Comparison of ENCODE assay signal across 22 cellular contexts in the genomic region with DNA sequence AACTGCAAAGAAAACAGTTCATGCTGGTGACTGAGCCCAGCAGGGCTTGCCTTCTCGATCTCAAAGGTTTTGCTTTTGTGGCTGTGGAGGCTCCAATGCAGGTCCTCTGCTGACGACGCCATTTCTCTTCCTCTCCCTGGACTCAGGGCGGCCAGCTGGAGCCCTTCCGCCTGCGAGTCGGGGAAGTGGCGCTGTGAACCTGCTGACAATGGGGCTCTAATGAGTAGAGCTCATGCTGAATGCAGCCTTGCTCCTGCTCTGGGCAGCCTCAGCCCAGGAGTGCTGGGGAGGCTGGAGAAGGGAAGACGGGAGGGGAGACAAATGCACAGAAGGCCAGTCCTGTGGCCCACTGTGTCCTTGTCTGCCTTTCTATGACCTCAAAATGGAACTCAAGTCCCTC. TPM values are rescaled to one million over a fixed set of nuclear protein-coding genes. Genes with fewer than 3 reads are reported as not detected.
DNase-seq lines count a peak whose midpoint lies in the region; ATAC-seq, FAIRE-seq and TF ChIP-seq lines count a peak whose summit lies in the region.
"Had no signal": no experiment of that assay in that cellular context is flagged by ENCODE, and none has a peak within 500 bp of the region (broad histone marks: within the 10 kb centered on the region; RNA-seq: fewer than 3 reads in every experiment).

No MANE protein-coding gene starts in this region.

- H3K79me2 ChIP-seq in neural progenitor cell (ENCODE audit: low read depth), result no peaks in the 10 kb centered on the region

- H3K4me1 Mint-ChIP-seq in brain (peaks cover 81% of the 10 kb centered on the region), neural progenitor cell (peaks cover 36% of the 10 kb centered on the region)
- H3K4me1 Mint-ChIP-seq: CD8-positive, alpha-beta memory T cell had no signal

- H3K4me2 ChIP-seq in BLaER1 (no peak overlapping the region), neural progenitor cell (no peak overlapping the region)
- H3K4me2 ChIP-seq: A549 had no signal

- H3K9ac ChIP-seq in BLaER1 (0 out of 2 replicates have a peak overlapping the region, but pooled peaks have one; percentile 2), kidney (ENCODE audit: low read length in 2 of 2) (no peak overlapping the region), neural progenitor cell (no peak overlapping the region)

- DNase-seq in kidney (peak; percentile 29), neural progenitor cell (ENCODE audit: low spot score) (peak; percentile 32), ascending aorta (ENCODE audit: low spot score in 2 of 2) (no peak), NCI-H2196 (lab: John Stamatoyannopoulos, UW; ENCODE audit: unreplicated experiment) (no peak)
- DNase-seq: CD8-positive, alpha-beta memory T cell; DMS53; EL; GOT3; MM.1S; NCI-H1092; NCI-H1436 treated with DMSO at 0.1 percent for 48 hours; NCI-H2029; Peyer's patch; Right ventricle myocardium superior had no signal

- ATAC-seq in GM19467 (IDR thresholded peaks at IDR 0.05; ENCODE audit: unreplicated experiment) (no peak), gastroesophageal sphincter (no peak)
- ATAC-seq: A549, GM12878, HCT116 had no signal

- peak overlapping the region; percentile 57 to 100 (median 85) for H3K27ac Mint-ChIP-seq in brain
- no peak overlapping the region for H3K27ac Mint-ChIP-seq in neural progenitor cell

- no peak overlapping the region for H2AFZ ChIP-seq in neural progenitor cell (replicated peaks)

- H3K4me3 Mint-ChIP-seq in brain (peak overlapping the region in 1 of 5 experiments; percentile 8), neural progenitor cell (no peak overlapping the region)
- H3K4me3 Mint-ChIP-seq: CD8-positive, alpha-beta memory T cell had no signal

- H3K9me3 Mint-ChIP-seq in brain, result no peaks in the 10 kb centered on the region
- H3K9me3 Mint-ChIP-seq in neural progenitor cell, result no peaks in the 10 kb centered on the region
- H3K9me3 Mint-ChIP-seq: CD8-positive, alpha-beta memory T cell had no signal

- H3K4me3 ChIP-seq in BLaER1 (no peak overlapping the region), kidney (ENCODE audit: low read length in 2 of 2) (no peak overlapping the region), neural progenitor cell (no peak overlapping the region), ascending aorta (no peak overlapping the region), gastroesophageal sphincter (no peak overlapping the region)
- H3K4me3 ChIP-seq: A549, GM12878, Peyer's patch had no signal

- peaks cover 31% of the 10 kb centered on the region for H3K36me3 Mint-ChIP-seq in brain
- peaks cover 14% of the 10 kb centered on the region for H3K36me3 Mint-ChIP-seq in neural progenitor cell

- H3K27ac ChIP-seq in BLaER1, result 0 out of 2 replicates have a peak overlapping the region, but pooled peaks have one; percentile 22
- H3K27ac ChIP-seq in kidney (ENCODE audit: low read depth in 2 of 2, low read length in 2 of 2), result no peak overlapping the region
- no peak overlapping the region for H3K27ac ChIP-seq in neural progenitor cell
- no peak overlapping the region for H3K27ac ChIP-seq in ascending aorta
- H3K27ac ChIP-seq in gastroesophageal sphincter, result no peak overlapping the region
- H3K27ac ChIP-seq: Peyer's patch had no signal

- H3K9me3 ChIP-seq in BLaER1 (no peaks in the 10 kb centered on the region), kidney (ENCODE audit: control insufficient read depth in 1 of 2, low read length in 2 of 2) (no peaks in the 10 kb centered on the region), neural progenitor cell (ENCODE audit: low read depth) (no peaks in the 10 kb centered on the region), ascending aorta (no peaks in the 10 kb centered on the region), gastroesophageal sphincter (no peaks in the 10 kb centered on the region)
- H3K9me3 ChIP-seq: A549, Peyer's patch had no signal

- H3K4me1 ChIP-seq in BLaER1, result peaks cover 56% of the 10 kb centered on the region
- H3K4me1 ChIP-seq in kidney (ENCODE audit: control insufficient read depth in 1 of 2, insufficient read depth in 1 of 2, low read depth in 1 of 2, low read length in 2 of 2), result peaks cover 5 to 26% of the 10 kb centered on the region in 2 donors
- no peaks in the 10 kb centered on the region for H3K4me1 ChIP-seq in neural progenitor cell
- H3K4me1 ChIP-seq in ascending aorta, result peaks cover 17 to 40% of the 10 kb centered on the region in 2 donors
- H3K4me1 ChIP-seq in gastroesophageal sphincter, result peaks cover 0 to 20% (median 3%) of the 10 kb centered on the region in 3 donors

- TF ChIP-seq EP300 in gastroesophageal sphincter (IDR thresholded peaks at IDR 0.05), result no peak

- no peak for FAIRE-seq in kidney (lab: Jason Lieb, UNC)
- FAIRE-seq: A549, GM12878, GM18507 had no signal

- H3F3A ChIP-seq in neural progenitor cell (ENCODE audit: low read depth), result no peaks in the 10 kb centered on the region

- H3K27me3 ChIP-seq in BLaER1 (no peaks in the 10 kb centered on the region), neural progenitor cell (no peaks in the 10 kb centered on the region), ascending aorta (no peaks in the 10 kb centered on the region), gastroesophageal sphincter (no peaks in the 10 kb centered on the region)
- H3K27me3 ChIP-seq: Peyer's patch had no signal

- TF ChIP-seq POLR2A in gastroesophageal sphincter (IDR thresholded peaks at IDR 0.05), result no peak

- WGBS in gastroesophageal sphincter (ENCODE audit: low coverage in 1 of 2), 2 donors, result no CpG with 5 or more reads among the region's 9 CpGs

- TF ChIP-seq CTCF in brain (conservative IDR thresholded peaks at IDR 0.05), result no peak
- no peak for TF ChIP-seq CTCF in kidney (IDR thresholded peaks at IDR 0.05; ENCODE audit: borderline replicate concordance, extremely low read depth, insufficient read depth)
- TF ChIP-seq CTCF in neural progenitor cell (IDR thresholded peaks at IDR 0.05), result no peak
- TF ChIP-seq CTCF in ascending aorta (IDR thresholded peaks at IDR 0.05), result no peak
- TF ChIP-seq CTCF in gastroesophageal sphincter (IDR thresholded peaks at IDR 0.05), result no peak

- H3K27me3 Mint-ChIP-seq in brain, result peaks cover 2% of the 10 kb centered on the region
- peaks cover 11% of the 10 kb centered on the region for H3K27me3 Mint-ChIP-seq in neural progenitor cell (ENCODE audit: insufficient read depth, low read depth)

- intact Hi-C loops in kidney (cut with DNase I) (no loop called here), ascending aorta (cut with DNase I) (no loop called here)

- peaks cover 75% of the 10 kb centered on the region for H3K36me3 ChIP-seq in BLaER1
- H3K36me3 ChIP-seq in kidney (ENCODE audit: control insufficient read depth in 1 of 2, insufficient read depth in 2 of 2, low read length in 2 of 2), result peaks cover 0 to 5% of the 10 kb centered on the region in 2 donors
- no peaks in the 10 kb centered on the region for H3K36me3 ChIP-seq in neural progenitor cell
- peaks cover 15 to 32% of the 10 kb centered on the region in 2 donors for H3K36me3 ChIP-seq in ascending aorta
- H3K36me3 ChIP-seq in gastroesophageal sphincter, result peaks cover 0 to 67% of the 10 kb centered on the region in 2 donors

- H4K20me1 ChIP-seq in BLaER1 (no peaks in the 10 kb centered on the region), neural progenitor cell (ENCODE audit: low read depth) (no peaks in the 10 kb centered on the region)

RNA-seq across cellular contexts. Expression of a gene that starts 43.8 kb away (rescaled TPM):
- polyA plus RNA-seq in brain (ENCODE audit: insufficient read depth, low read depth, low replicate concordance) (76.0 TPM), kidney (ENCODE audit: insufficient read depth, low read depth, low replicate concordance) (41.9 TPM)
- total RNA-seq in kidney (36.8 TPM), neural progenitor cell (ENCODE audit: low replicate concordance) (16.1 and 50.3 TPM in 2 replicates), ascending aorta (75.1 TPM), gastroesophageal sphincter (10 to 100 TPM; 23.5 to 44.1 (median 29.8) TPM)

Comparison
In these comparisons a context has a peak if more than half of its experiments do, and no peak if none do; other contexts are left out.
1. DNase-seq: peak in kidney (single experiment) and neural progenitor cell (single experiment); none in ascending aorta (0 of 2) and NCI-H2196 (single experiment).